In genomic region chr9:84808416-84808815, GRCh38 we compare ENCODE assay signal across 20 cellular contexts.
A peak's percentile ranks its signal among the peaks of the same experiment; 100 is the strongest.
DNase-seq lines count a peak whose midpoint lies in the region; ATAC-seq, FAIRE-seq and TF ChIP-seq lines count a peak whose summit lies in the region.
"Had no signal": no experiment of that assay in that cellular context is flagged by ENCODE, and none has a peak within 500 bp of the region (broad histone marks: within the 10 kb centered on the region; RNA-seq: fewer than 3 reads in every experiment).

No MANE protein-coding gene starts in this region.

- H3K36me3 ChIP-seq in BJ (ENCODE audit: control insufficient read depth, insufficient read depth, low read length) (no peaks in the 10 kb centered on the region), bronchial epithelial cell (ENCODE audit: control insufficient read depth, insufficient read depth, low read length) (no peaks in the 10 kb centered on the region), SJCRH30 (no peaks in the 10 kb centered on the region)
- H3K36me3 ChIP-seq: BLaER1 treated with 17β-estradiol and CSF1 and Interleukin-3, amounts not matched to agents 10 nM and 100 nM; HAP-1 had no signal

- H3K27me3 Mint-ChIP-seq in activated T-cell treated with anti-CD3 and anti-CD28 coated beads, Interleukin-2, amount 50 U/mL, for 24 hours: no peaks in the 10 kb centered on the region
- H3K27me3 Mint-ChIP-seq: CD4-positive, CD25-positive, alpha-beta regulatory T cell had no signal

- no peaks in the 10 kb centered on the region for H3K9me3 Mint-ChIP-seq in activated T-cell treated with anti-CD3 and anti-CD28 coated beads, Interleukin-2, amount 50 U/mL, for 24 hours

- H3K4me3 ChIP-seq in BJ (ENCODE audit: low read depth, low read length) (no peak overlapping the region), LNCaP clone FGC (ENCODE audit: low read depth, low read length) (no peak overlapping the region), bronchial epithelial cell (ENCODE audit: low read depth, low read length) (no peak overlapping the region), SJCRH30 (no peak overlapping the region)
- H3K4me3 ChIP-seq: BLaER1 treated with 17β-estradiol and CSF1 and Interleukin-3, amounts not matched to agents 10 nM and 100 nM; HAP-1 had no signal

- CTCF ChIA-PET in BJ (lab: Yijun Ruan, JAX): no interaction called here

- no peaks in the 10 kb centered on the region for H3K9me3 ChIP-seq in SJCRH30 (replicated peaks)
- H3K9me3 ChIP-seq: BLaER1 treated with 17β-estradiol and CSF1 and Interleukin-3, amounts not matched to agents 10 nM and 100 nM; HAP-1 had no signal

- no peak for ATAC-seq in HG03354 (IDR thresholded peaks at IDR 0.05; ENCODE audit: poor library complexity, severe bottlenecking, unreplicated experiment)

- H3K4me1 ChIP-seq in SJCRH30: no peaks in the 10 kb centered on the region
- H3K4me1 ChIP-seq: HAP-1 had no signal

- no peak for FAIRE-seq in bronchial epithelial cell (lab: Jason Lieb, UNC)
- FAIRE-seq: GM12892, H1 had no signal

- POLR2A ChIA-PET in BJ (lab: Charles Lee): no interaction called here

- H3K27ac Mint-ChIP-seq in activated T-cell treated with anti-CD3 and anti-CD28 coated beads, Interleukin-2, amount 50 U/mL, for 24 hours: no peak overlapping the region
- H3K27ac Mint-ChIP-seq: CD4-positive, CD25-positive, alpha-beta regulatory T cell had no signal

- H3K27me3 ChIP-seq in BJ (ENCODE audit: control insufficient read depth, insufficient read depth, low read length) (no peaks in the 10 kb centered on the region), bronchial epithelial cell (ENCODE audit: control insufficient read depth, insufficient read depth, low read length) (peaks cover 2% of the 10 kb centered on the region), layer of hippocampus (ENCODE audit: control insufficient read depth, insufficient read depth, low read length) (no peaks in the 10 kb centered on the region), SJCRH30 (no peaks in the 10 kb centered on the region)
- H3K27me3 ChIP-seq: BLaER1 treated with 17β-estradiol and CSF1 and Interleukin-3, amounts not matched to agents 10 nM and 100 nM had no signal

- peak overlapping the region; percentile 12 for H3K27ac ChIP-seq in layer of hippocampus (ENCODE audit: low read depth, low read length)
- H3K27ac ChIP-seq in SJCRH30: no peak overlapping the region
- H3K27ac ChIP-seq: 22Rv1; BLaER1 treated with 17β-estradiol and CSF1 and Interleukin-3, amounts not matched to agents 10 nM and 100 nM; HL-60 had no signal

- H3K4me1 Mint-ChIP-seq in activated T-cell treated with anti-CD3 and anti-CD28 coated beads, Interleukin-2, amount 50 U/mL, for 24 hours (ENCODE audit: low read depth): no peaks in the 10 kb centered on the region
- H3K4me1 Mint-ChIP-seq: CD4-positive, CD25-positive, alpha-beta regulatory T cell had no signal

- H3K36me3 Mint-ChIP-seq in activated T-cell treated with anti-CD3 and anti-CD28 coated beads, Interleukin-2, amount 50 U/mL, for 24 hours (ENCODE audit: low read depth): no peaks in the 10 kb centered on the region
- H3K36me3 Mint-ChIP-seq: CD4-positive, CD25-positive, alpha-beta regulatory T cell had no signal

- no peak overlapping the region for H3K4me3 Mint-ChIP-seq in activated T-cell treated with anti-CD3 and anti-CD28 coated beads, Interleukin-2, amount 50 U/mL, for 24 hours
- H3K4me3 Mint-ChIP-seq: CD4-positive, CD25-positive, alpha-beta regulatory T cell had no signal

- DNase-seq in BJ (ENCODE audit: low read depth) (peak; percentile 70), LNCaP clone FGC (ENCODE audit: low read depth) (peak; percentile 19), bronchial epithelial cell (ENCODE audit: low read depth) (peak; percentile 9), SJCRH30 (no peak), KG1 (lab: John Stamatoyannopoulos, UW) (no peak)
- DNase-seq in activated T-cell treated with anti-CD3 and anti-CD28 coated beads, Interleukin-2, amount 50 U/mL, for 24 hours: no peak
- DNase-seq: AML-193; Calu3; CD4-positive, CD25-positive, alpha-beta regulatory T cell; DMS 273 treated with DMSO at 0.1 percent for 48 hours; DMS79; GDM1 had no signal

- TF ChIP-seq CTCF in BJ (IDR thresholded peaks at IDR 0.05; ENCODE audit: insufficient read depth, low read depth, low read length) (no peak), LNCaP clone FGC (IDR thresholded peaks at IDR 0.05; ENCODE audit: control insufficient read depth, extremely low read depth, insufficient read depth) (no peak), bronchial epithelial cell (IDR thresholded peaks at IDR 0.05; ENCODE audit: insufficient read depth, low read length, severe bottlenecking) (no peak)

Comparison
In these comparisons a context has a peak if more than half of its experiments do, and no peak if none do; other contexts are left out.
1. DNase-seq: peak in BJ (single experiment), LNCaP clone FGC (single experiment) and bronchial epithelial cell (single experiment); none in activated T-cell treated with anti-CD3 and anti-CD28 coated beads, Interleukin-2, amount 50 U/mL, for 24 hours (single experiment), SJCRH30 (0 of 2) and KG1 (single experiment).